ENCODE assay signal across 10 cellular contexts in genomic region chr2:12169060-12169406, GRCh38.
A peak's percentile ranks its signal among the peaks of the same experiment; 100 is the strongest.
DNase-seq lines count a peak whose midpoint lies in the region; ATAC-seq and TF ChIP-seq lines count a peak whose summit lies in the region.
"Had no signal": no experiment of that assay in that cellular context is flagged by ENCODE, and none has a peak within 500 bp of the region (broad histone marks: within the 10 kb centered on the region; RNA-seq: fewer than 3 reads in every experiment).

No MANE protein-coding gene starts in this region.

- no peak for TF ChIP-seq POLR2A in testis (IDR thresholded peaks at IDR 0.05)
- TF ChIP-seq POLR2A in erythroblast (IDR thresholded peaks at IDR 0.05; ENCODE audit: low read length): no peak

- intact Hi-C loops in testis (cut with DNase I; ENCODE audit: low total_unique reads): no loop called here

- peaks cover 20% of the 10 kb centered on the region for H3K4me1 ChIP-seq in testis
- H3K4me1 ChIP-seq: A549 had no signal

- no peak overlapping the region for H3K27ac ChIP-seq in testis
- H3K27ac ChIP-seq: A549 had no signal

- in situ Hi-C loops in astrocyte of the cerebellum (cut with HindIII; ENCODE audit: low sequenced_read_pairs): loop anchor here (25.0 kb wide), 1 partner anchor 307 kb away; no protein-coding TSS in a partner anchor

- WGBS in testis, 2 donors: 60 to 71% methylated on average over 4 of the region's 4 CpGs

- no peaks in the 10 kb centered on the region for H3K36me3 ChIP-seq in kidney epithelial cell (ENCODE audit: control insufficient read depth, insufficient read depth, low read length)
- no peaks in the 10 kb centered on the region for H3K36me3 ChIP-seq in testis (ENCODE audit: low read depth, missing control alignments)

- H3K36me3 Mint-ChIP-seq in activated T-cell treated with anti-CD3 and anti-CD28 coated beads, Interleukin-2, amount 50 U/mL, for 72 hours (ENCODE audit: insufficient read depth in 2 of 2): no peaks in the 10 kb centered on the region
- H3K36me3 Mint-ChIP-seq: IgD-negative memory B cell had no signal

- H3K4me3 Mint-ChIP-seq in activated T-cell treated with anti-CD3 and anti-CD28 coated beads, Interleukin-2, amount 50 U/mL, for 72 hours: no peak overlapping the region

- peaks cover 7% of the 10 kb centered on the region for H3K27me3 Mint-ChIP-seq in activated T-cell treated with anti-CD3 and anti-CD28 coated beads, Interleukin-2, amount 50 U/mL, for 72 hours (ENCODE audit: low read depth)
- H3K27me3 Mint-ChIP-seq: IgD-negative memory B cell had no signal

- H3K4me3 ChIP-seq in astrocyte of the cerebellum (ENCODE audit: low read depth, low read length): no peak overlapping the region
- H3K4me3 ChIP-seq in kidney epithelial cell (ENCODE audit: low read depth, low read length): no peak overlapping the region
- no peak overlapping the region for H3K4me3 ChIP-seq in testis
- H3K4me3 ChIP-seq: A549 had no signal

- H3K27ac Mint-ChIP-seq in activated T-cell treated with anti-CD3 and anti-CD28 coated beads, Interleukin-2, amount 50 U/mL, for 72 hours: no peak overlapping the region
- H3K27ac Mint-ChIP-seq: IgD-negative memory B cell had no signal

- H3K9me3 ChIP-seq in testis: no peaks in the 10 kb centered on the region
- H3K9me3 ChIP-seq: A549 had no signal

- H3K4me1 Mint-ChIP-seq in activated T-cell treated with anti-CD3 and anti-CD28 coated beads, Interleukin-2, amount 50 U/mL, for 72 hours (ENCODE audit: low read depth): peaks cover 47% of the 10 kb centered on the region

- H3K27me3 ChIP-seq in kidney epithelial cell (ENCODE audit: control insufficient read depth, insufficient read depth, low read length) (no peaks in the 10 kb centered on the region), testis (no peaks in the 10 kb centered on the region)

- ATAC-seq in HG03135 (IDR thresholded peaks at IDR 0.05; ENCODE audit: unreplicated experiment): no peak
- ATAC-seq in activated T-cell treated with anti-CD3 and anti-CD28 coated beads, Interleukin-2, amount 50 U/mL, for 72 hours (replicated peaks in 1 of 2): no peak
- ATAC-seq: A549 had no signal

- H3K9me3 Mint-ChIP-seq in activated T-cell treated with anti-CD3 and anti-CD28 coated beads, Interleukin-2, amount 50 U/mL, for 72 hours: no peaks in the 10 kb centered on the region
- H3K9me3 Mint-ChIP-seq: IgD-negative memory B cell had no signal

- DNase-seq in SIG-M5 treated with dmso at 0.1 percent for 504 hours (lab: John Stamatoyannopoulos, UW; ENCODE audit: unreplicated experiment): peak; percentile 56
- no peak for DNase-seq in SIG-M5 (lab: John Stamatoyannopoulos, UW)
- peak; percentile 87 for DNase-seq in astrocyte of the cerebellum (ENCODE audit: low read depth)
- DNase-seq in kidney epithelial cell (ENCODE audit: low read depth): peak; percentile 34
- peak; percentile 53 for DNase-seq in testis
- no peak for DNase-seq in erythroblast (lab: John Stamatoyannopoulos, UW)
- DNase-seq in activated T-cell treated with anti-CD3 and anti-CD28 coated beads, Interleukin-2, amount 50 U/mL, for 72 hours: no peak

- TF ChIP-seq CTCF in astrocyte of the cerebellum (IDR thresholded peaks at IDR 0.05; ENCODE audit: low read depth, low read length, missing control alignments): no peak
- no peak for TF ChIP-seq CTCF in kidney epithelial cell (IDR thresholded peaks at IDR 0.05; ENCODE audit: insufficient read depth, low read length, poor library complexity, severe bottlenecking)
- TF ChIP-seq CTCF in testis (IDR thresholded peaks at IDR 0.05): no peak

Comparison
In these comparisons a context has a peak if more than half of its experiments do, and no peak if none do; other contexts are left out.
1. DNase-seq: peak in SIG-M5 treated with dmso at 0.1 percent for 504 hours (single experiment), astrocyte of the cerebellum (single experiment), kidney epithelial cell (single experiment) and testis (single experiment); none in SIG-M5 (single experiment), erythroblast (0 of 2) and activated T-cell treated with anti-CD3 and anti-CD28 coated beads, Interleukin-2, amount 50 U/mL, for 72 hours (0 of 2).